ENCODE assay signal across 8 cellular contexts in the genomic region with DNA sequence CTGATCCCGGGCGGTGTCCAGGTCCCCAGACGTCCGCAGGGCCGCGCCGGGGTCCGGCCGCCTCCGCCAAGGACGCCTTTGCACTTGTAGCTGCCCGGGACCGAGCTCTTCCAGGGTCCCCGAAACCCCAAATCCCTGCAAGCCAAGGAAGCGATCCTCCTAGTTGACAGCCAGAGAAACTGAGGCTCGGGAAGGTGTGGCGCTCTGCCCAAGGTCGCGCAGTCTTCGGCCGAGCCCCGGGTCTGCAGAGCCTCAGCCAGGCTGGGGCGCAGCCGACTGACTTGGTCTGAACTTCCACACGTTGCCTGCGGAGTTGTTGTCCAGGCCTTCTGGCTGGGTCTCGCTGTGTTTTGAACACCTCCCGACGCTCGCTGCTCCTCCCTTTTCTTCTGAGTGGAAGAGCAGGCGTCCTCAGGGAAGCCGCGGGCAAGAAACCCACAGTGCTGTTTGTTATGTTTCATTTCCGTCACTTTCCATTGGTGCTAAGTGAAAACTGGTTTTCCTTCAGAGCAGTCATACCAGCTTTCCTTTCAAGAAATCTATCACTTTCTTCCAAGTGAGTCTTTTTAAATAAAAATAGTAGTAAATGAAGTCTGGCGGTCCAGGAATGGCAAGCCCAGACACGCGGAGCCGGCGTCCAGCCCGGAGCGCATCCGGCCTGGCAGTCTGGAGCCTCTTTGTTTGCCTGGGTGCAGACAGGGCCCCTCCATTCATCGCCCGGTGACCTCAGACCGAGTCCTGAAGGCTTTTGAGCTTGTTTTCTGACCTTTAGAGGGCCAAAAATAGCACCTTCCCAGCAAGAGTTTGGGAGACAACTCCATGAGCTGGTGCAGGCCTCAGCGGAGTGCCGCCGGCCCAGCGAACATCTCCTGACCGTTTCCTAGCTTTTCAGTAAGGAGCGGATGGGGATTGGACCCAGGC. TPM values are rescaled to one million over a fixed set of nuclear protein-coding genes. Genes with fewer than 3 reads are reported as not detected.
DNase-seq lines count a peak whose midpoint lies in the region; ATAC-seq and TF ChIP-seq lines count a peak whose summit lies in the region.

No MANE protein-coding gene starts in this region.

- no peak for TF ChIP-seq CTCF in CD14-positive monocyte (IDR thresholded peaks at IDR 0.05)

- H3K27ac ChIP-seq in cingulate gyrus (ENCODE audit: low read depth, low read length), result peak overlapping the region; percentile 54

- ATAC-seq in GM18873 (IDR thresholded peaks at IDR 0.05; ENCODE audit: low FRiP score, unreplicated experiment) (peak; percentile 28), HG03439 (IDR thresholded peaks at IDR 0.05; ENCODE audit: unreplicated experiment) (peak; percentile 11), left colon (peak; percentile 64)

- intact Hi-C loops in CD14-positive monocyte (cut with micrococcal nuclease) (no loop called here), left colon (cut with DNase I, micrococcal nuclease) (no loop called here)

- H3K27me3 Mint-ChIP-seq in CD14-positive monocyte (ENCODE audit: low read depth in 3 of 3), result peaks cover 5 to 10% (median 7%) of the 10 kb centered on the region in 3 donors

- H3K36me3 Mint-ChIP-seq in CD14-positive monocyte, result peaks cover 8 to 12% of the 10 kb centered on the region in 2 donors

- peaks cover 22% of the 10 kb centered on the region for H3K4me1 Mint-ChIP-seq in CD14-positive monocyte

- H3K27ac Mint-ChIP-seq in CD14-positive monocyte, result peak overlapping the region; percentile 72 to 91 (median 84)

- H3K4me3 Mint-ChIP-seq in CD14-positive monocyte, result peak overlapping the region; percentile 93 to 94

- peaks cover 0 to 1% (median 0%) of the 10 kb centered on the region in 7 donors for H3K9me3 Mint-ChIP-seq in CD14-positive monocyte

- DNase-seq in CD14-positive monocyte (ENCODE audit: low spot score) (no peak), SK-N-DZ (ENCODE audit: low spot score) (peak; percentile 68), left colon (peak; percentile 51 to 61), SKM-1 treated with dmso at 0.1 percent for 144 hours (lab: John Stamatoyannopoulos, UW; ENCODE audit: unreplicated experiment) (no peak)
- peak; percentile 16 to 21 for DNase-seq in stimulated activated CD4-positive, alpha-beta T cell treated with anti-CD3 and anti-CD28 coated beads, Interleukin-2, amount 100 ng/mL, for 48 hours

RNA-seq across cellular contexts. Expression of a gene that starts 0.7 kb away (rescaled TPM):
- polyA plus RNA-seq in CD14-positive monocyte, result 10 to 100 TPM; 34.5 to 41.3 TPM
- polyA plus RNA-seq in SK-N-DZ (2014; cell fraction: cytosol; rRNA removed), result 93.7 and 94.7 TPM in 2 replicates
- polyA plus RNA-seq in SK-N-DZ (2014; cell fraction: nucleus; rRNA removed), result 22.3 and 28.6 TPM in 2 replicates
- total RNA-seq in left colon, result 10 to 100 TPM; 30.2 to 35.3 TPM

RNA-seq across cellular contexts. Expression of a gene that starts 32.5 kb away (rescaled TPM):
- 1 to 10 TPM; 1.4 to 1.5 TPM for polyA plus RNA-seq in CD14-positive monocyte
- polyA plus RNA-seq in SK-N-DZ (2014; cell fraction: cytosol; rRNA removed), result 157 and 162 TPM in 2 replicates
- 74.6 and 82.9 TPM in 2 replicates for polyA plus RNA-seq in SK-N-DZ (2014; cell fraction: nucleus; rRNA removed)
- total RNA-seq in left colon, result 10 to 100 TPM; 13.3 to 21.1 TPM

RNA-seq across cellular contexts. Expression of a gene that starts 33.0 kb away (rescaled TPM):
- 10 to 100 TPM; 10.7 to 15.7 TPM for polyA plus RNA-seq in CD14-positive monocyte
- 68.8 and 79.9 TPM in 2 replicates for polyA plus RNA-seq in SK-N-DZ (2014; cell fraction: cytosol; rRNA removed)
- 55.4 and 75.0 TPM in 2 replicates for polyA plus RNA-seq in SK-N-DZ (2014; cell fraction: nucleus; rRNA removed)
- 10 to 100 TPM; 22.9 to 23.1 TPM for total RNA-seq in left colon

RNA-seq across cellular contexts. Expression of a gene that starts 52.6 kb away (rescaled TPM):
- polyA plus RNA-seq in CD14-positive monocyte, result 1 to 10 TPM; 1.9 to 6.1 TPM
- polyA plus RNA-seq in SK-N-DZ (2014; cell fraction: cytosol; rRNA removed), result not detected in 2 replicates
- polyA plus RNA-seq in SK-N-DZ (2014; cell fraction: nucleus; rRNA removed), result not detected in 2 replicates
- total RNA-seq in left colon, result 1 to 10 TPM in 1 of 2 donors, under 1 TPM in 1; 0.46 to 1.3 TPM

Comparison
In these comparisons a context has a peak if more than half of its experiments do, and no peak if none do; other contexts are left out.
1. DNase-seq: peak in SK-N-DZ (single experiment), left colon (2 of 2) and stimulated activated CD4-positive, alpha-beta T cell treated with anti-CD3 and anti-CD28 coated beads, Interleukin-2, amount 100 ng/mL, for 48 hours (2 of 2); none in CD14-positive monocyte (single experiment) and SKM-1 treated with dmso at 0.1 percent for 144 hours (single experiment).
2. ATAC-seq: peak in every context shown above with its lines; median percentile 64 in left colon; 28 in GM18873; 11 in HG03439.